Comparison of ENCODE assay signal across 9 cellular contexts in the genomic region with DNA sequence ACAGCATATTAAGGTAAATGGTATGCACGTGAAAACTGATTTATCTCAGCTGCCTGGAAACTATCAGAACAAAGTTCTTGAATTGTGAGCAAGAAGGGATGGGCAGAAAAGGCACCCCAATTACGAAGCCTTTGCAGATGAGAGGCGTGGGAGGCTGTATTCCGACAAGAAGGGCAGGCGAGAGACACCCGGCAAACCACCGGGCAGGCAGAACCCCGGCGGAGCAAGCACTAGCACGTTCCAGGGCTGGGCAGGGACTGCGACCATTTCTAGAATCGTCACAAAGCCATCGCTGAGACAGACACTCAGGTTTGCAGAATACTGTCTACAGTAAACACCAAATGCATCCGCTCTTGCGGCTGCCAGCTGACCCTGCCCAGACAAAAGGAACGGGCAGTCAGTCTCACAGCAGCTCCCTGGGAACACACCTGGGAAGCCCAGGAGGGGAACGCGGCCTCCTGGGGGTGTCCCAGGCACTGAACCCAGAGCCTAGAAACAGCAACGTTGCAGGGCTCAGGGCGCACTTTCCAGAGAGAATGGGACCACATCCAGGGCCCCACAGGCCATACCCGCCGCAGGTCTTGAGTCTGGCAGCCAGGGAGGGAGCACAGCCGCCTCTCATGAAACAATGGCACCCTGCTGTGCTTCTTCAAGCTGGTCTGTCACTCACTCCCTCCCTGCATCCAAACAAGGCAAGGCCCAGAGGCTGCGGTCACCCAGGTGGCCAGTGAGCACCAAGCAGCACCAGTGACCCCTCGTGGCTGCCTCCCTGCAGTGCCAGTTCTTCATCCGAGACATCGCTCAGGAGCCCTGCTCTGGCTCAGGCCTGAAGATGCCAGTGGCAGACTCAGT.
A peak's percentile ranks its signal among the peaks of the same experiment; 100 is the strongest.
DNase-seq lines count a peak whose midpoint lies in the region; ATAC-seq and TF ChIP-seq lines count a peak whose summit lies in the region.
"Had no signal": no experiment of that assay in that cellular context is flagged by ENCODE, and none has a peak within 500 bp of the region (broad histone marks: within the 10 kb centered on the region; RNA-seq: fewer than 3 reads in every experiment).

No MANE protein-coding gene starts in this region.

- H3K4me1 Mint-ChIP-seq in activated CD8-positive, alpha-beta T cell treated with anti-CD3 and anti-CD28 coated beads, Interleukin-2, amount 10 ng/mL, durations not matched to agents 7 days and 5 days (ENCODE audit: low read depth): no peaks in the 10 kb centered on the region

- peak in 3 of 4 donors; percentile 42 to 55 (median 55) for ATAC-seq in heart left ventricle
- no peak for ATAC-seq in activated CD8-positive, alpha-beta T cell treated with anti-CD3 and anti-CD28 coated beads, Interleukin-2, amount 10 ng/mL, durations not matched to agents 7 days and 5 days

- CTCF ChIA-PET in activated CD8-positive, alpha-beta T cell treated with anti-CD3 and anti-CD28 coated beads, Interleukin-2, amount 10 ng/mL, durations not matched to agents 7 days and 5 days (lab: Charles Lee): no interaction called here

- H3K27me3 ChIP-seq in heart left ventricle: peaks cover 0 to 42% (median 6%) of the 10 kb centered on the region in 9 donors

- H3K36me3 ChIP-seq in heart left ventricle: no peaks in the 10 kb centered on the region

- POLR2A ChIA-PET in activated CD8-positive, alpha-beta T cell treated with anti-CD3 and anti-CD28 coated beads, Interleukin-2, amount 10 ng/mL, durations not matched to agents 7 days and 5 days (lab: Charles Lee): no interaction called here

- H3K9me3 Mint-ChIP-seq in activated CD8-positive, alpha-beta T cell treated with anti-CD3 and anti-CD28 coated beads, Interleukin-2, amount 10 ng/mL, durations not matched to agents 7 days and 5 days (ENCODE audit: insufficient read depth): peaks cover 12% of the 10 kb centered on the region

- no peak overlapping the region for H3K27ac ChIP-seq in heart left ventricle

- H3K4me3 ChIP-seq in heart left ventricle: no peak overlapping the region

- intact Hi-C loops in heart left ventricle (cut with DNase I): loop anchor here in 1 of 10 donors (10.0 kb wide), 1 partner anchor 311 kb away; no protein-coding TSS in a partner anchor

- 36 to 61% (median 43%) methylated on average over 18 to 27 of the region's 27 CpGs for WGBS in heart left ventricle, 4 donors

- TF ChIP-seq POLR2A in heart left ventricle (IDR thresholded peaks at IDR 0.05): no peak

- TF ChIP-seq CTCF in heart left ventricle (IDR thresholded peaks at IDR 0.05): peak in 10 of 12 donors; percentile 12 to 47 (median 23)

- H3K27ac Mint-ChIP-seq in activated CD8-positive, alpha-beta T cell treated with anti-CD3 and anti-CD28 coated beads, Interleukin-2, amount 10 ng/mL, durations not matched to agents 7 days and 5 days: no peak overlapping the region

- no peaks in the 10 kb centered on the region for H3K4me1 ChIP-seq in heart left ventricle

- H3K36me3 Mint-ChIP-seq in activated CD8-positive, alpha-beta T cell treated with anti-CD3 and anti-CD28 coated beads, Interleukin-2, amount 10 ng/mL, durations not matched to agents 7 days and 5 days (ENCODE audit: low read depth): peaks cover 4% of the 10 kb centered on the region

- in situ Hi-C loops in KBM-7 (cut with MboI; ENCODE audit: low pct_unique_long_range_greater_than_20kb, low sequenced_read_pairs): no loop called here

- H3K27me3 Mint-ChIP-seq in activated CD8-positive, alpha-beta T cell treated with anti-CD3 and anti-CD28 coated beads, Interleukin-2, amount 10 ng/mL, durations not matched to agents 7 days and 5 days (ENCODE audit: low read depth): no peaks in the 10 kb centered on the region

- peak; percentile 3 for DNase-seq in KBM-7
- peak; percentile 97 for DNase-seq in NCI-H69 (lab: John Stamatoyannopoulos, UW)
- DNase-seq in heart left ventricle: no peak
- peak; percentile 96 for DNase-seq in retina
- no peak for DNase-seq in SKM-1 treated with dmso at 0.1 percent for 144 hours (lab: John Stamatoyannopoulos, UW; ENCODE audit: unreplicated experiment)
- no peak for DNase-seq in stimulated activated CD4-positive, alpha-beta T cell treated with anti-CD3 and anti-CD28 coated beads, Interleukin-4, amount 100 ng/mL, for 1 hour
- no peak for DNase-seq in activated CD8-positive, alpha-beta T cell treated with anti-CD3 and anti-CD28 coated beads, Interleukin-2, amount 10 ng/mL, durations not matched to agents 7 days and 5 days
- DNase-seq in activated CD4-positive, CD25-positive, alpha-beta regulatory T cell treated with anti-CD3 and anti-CD28 coated beads, Interleukin-2, amount 50 U/mL, for 72 hours: no peak
- DNase-seq: NCI-H1048 had no signal

- no peak overlapping the region for H3K4me3 Mint-ChIP-seq in activated CD8-positive, alpha-beta T cell treated with anti-CD3 and anti-CD28 coated beads, Interleukin-2, amount 10 ng/mL, durations not matched to agents 7 days and 5 days

- H3K9me3 ChIP-seq in heart left ventricle: peaks cover 0 to 4% (median 0%) of the 10 kb centered on the region in 12 donors

Comparison
In these comparisons a context has a peak if more than half of its experiments do, and no peak if none do; other contexts are left out.
1. DNase-seq: peak in KBM-7 (single experiment), NCI-H69 (single experiment) and retina (single experiment); none in heart left ventricle (0 of 5), SKM-1 treated with dmso at 0.1 percent for 144 hours (single experiment), stimulated activated CD4-positive, alpha-beta T cell treated with anti-CD3 and anti-CD28 coated beads, Interleukin-4, amount 100 ng/mL, for 1 hour (single experiment), activated CD8-positive, alpha-beta T cell treated with anti-CD3 and anti-CD28 coated beads, Interleukin-2, amount 10 ng/mL, durations not matched to agents 7 days and 5 days (single experiment) and activated CD4-positive, CD25-positive, alpha-beta regulatory T cell treated with anti-CD3 and anti-CD28 coated beads, Interleukin-2, amount 50 U/mL, for 72 hours (single experiment).